Comparison of ENCODE assay signal across 19 cellular contexts in the genomic region with DNA sequence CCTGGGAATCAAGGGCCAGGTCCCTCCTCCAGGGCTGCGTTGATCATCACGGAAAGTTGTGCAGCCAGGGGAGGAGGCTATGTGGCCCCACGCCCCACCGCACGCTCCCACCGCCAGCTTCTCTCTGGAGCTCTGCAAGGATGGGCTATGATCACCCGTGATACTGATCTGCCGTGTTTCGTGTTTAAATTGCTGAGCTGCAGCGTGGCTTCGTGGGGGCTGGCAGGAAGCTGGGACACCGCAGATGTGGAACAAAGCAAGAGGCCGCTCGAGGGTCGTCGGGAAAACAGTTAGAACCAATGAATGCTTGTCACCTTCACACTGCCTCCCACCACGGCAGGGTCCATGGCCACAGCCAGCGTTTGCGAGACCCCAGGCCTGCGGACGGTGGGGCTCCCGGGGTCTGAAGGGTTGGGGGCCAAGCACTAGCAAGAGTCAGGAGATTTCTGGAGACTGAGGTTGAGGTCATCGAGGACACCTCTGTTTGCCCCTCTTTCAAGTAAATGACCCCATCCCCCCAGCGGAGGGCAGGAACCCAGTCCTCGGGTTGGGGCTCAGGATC. TPM values are rescaled to one million over a fixed set of nuclear protein-coding genes. Genes with fewer than 3 reads are reported as not detected.
DNase-seq lines count a peak whose midpoint lies in the region; ATAC-seq and TF ChIP-seq lines count a peak whose summit lies in the region.
"Had no signal": no experiment of that assay in that cellular context is flagged by ENCODE, and none has a peak within 500 bp of the region (broad histone marks: within the 10 kb centered on the region; RNA-seq: fewer than 3 reads in every experiment).

No MANE protein-coding gene starts in this region.

- CTCF ChIA-PET in CD4-positive, alpha-beta T cell (lab: Charles Lee), result no interaction called here
- CTCF ChIA-PET in activated CD8-positive, alpha-beta T cell treated with anti-CD3 and anti-CD28 coated beads for 36 hours (lab: Charles Lee), result interaction anchor here (1.3 kb wide), 1 partner anchor 23 kb away, joined by 3 read pairs; no protein-coding TSS in a partner anchor
- CTCF ChIA-PET in naive thymus-derived CD4-positive, alpha-beta T cell (lab: Charles Lee), result interaction anchor here (0.7 to 1.6 kb wide), 4 partner anchors 8 to 23 kb away, joined by 3 to 4 read pairs (median 3); no protein-coding TSS in a partner anchor
- CTCF ChIA-PET in PC-3 (lab: Charles Lee), result no interaction called here

- peaks cover 12 to 51% of the 10 kb centered on the region in 2 donors for H3K4me1 ChIP-seq in naive thymus-derived CD4-positive, alpha-beta T cell (ENCODE audit: control insufficient read depth in 2 of 2, insufficient read depth in 2 of 2, low read length in 2 of 2)
- H3K4me1 ChIP-seq in PC-3 (ENCODE audit: insufficient read depth, low read length), result peaks cover 5% of the 10 kb centered on the region
- H3K4me1 ChIP-seq: BE2C had no signal

- no peaks in the 10 kb centered on the region for H3K9me3 ChIP-seq in CD4-positive, alpha-beta T cell (ENCODE audit: control insufficient read depth, low read length)
- no peaks in the 10 kb centered on the region for H3K9me3 ChIP-seq in naive thymus-derived CD4-positive, alpha-beta T cell (ENCODE audit: control insufficient read depth in 2 of 3, low read length in 3 of 3)
- no peaks in the 10 kb centered on the region for H3K9me3 ChIP-seq in PC-3 (ENCODE audit: low read length)
- H3K9me3 ChIP-seq: A549, BE2C, SK-N-SH had no signal

- H3K9ac ChIP-seq in PC-3 (ENCODE audit: low read length), result no peak overlapping the region
- H3K9ac ChIP-seq: SK-N-SH had no signal

- no peaks in the 10 kb centered on the region for H3K27me3 ChIP-seq in CD4-positive, alpha-beta T cell (ENCODE audit: control insufficient read depth, insufficient read depth, low read length)
- H3K27me3 ChIP-seq in naive thymus-derived CD4-positive, alpha-beta T cell (ENCODE audit: control insufficient read depth in 2 of 2, insufficient read depth in 2 of 2, low read length in 2 of 2), result no peaks in the 10 kb centered on the region
- H3K27me3 ChIP-seq in PC-3 (ENCODE audit: low read length), result peaks cover 18% of the 10 kb centered on the region

- peak overlapping the region; percentile 63 for H3K27ac Mint-ChIP-seq in CD4-positive, alpha-beta T cell
- peak overlapping the region; percentile 36 for H3K27ac Mint-ChIP-seq in activated CD8-positive, alpha-beta T cell treated with anti-CD3 and anti-CD28 coated beads for 36 hours
- peak overlapping the region in 8 of 9 donors; percentile 38 to 95 (median 78) for H3K27ac Mint-ChIP-seq in naive thymus-derived CD4-positive, alpha-beta T cell
- H3K27ac Mint-ChIP-seq: natural killer cell had no signal

- no peak overlapping the region for H3K4me2 ChIP-seq in PC-3 (ENCODE audit: low read length)
- H3K4me2 ChIP-seq: SK-N-SH had no signal

- no peaks in the 10 kb centered on the region for H3K27me3 Mint-ChIP-seq in CD4-positive, alpha-beta T cell
- no peaks in the 10 kb centered on the region for H3K27me3 Mint-ChIP-seq in activated CD8-positive, alpha-beta T cell treated with anti-CD3 and anti-CD28 coated beads for 36 hours
- peaks cover 0 to 4% (median 0%) of the 10 kb centered on the region in 5 donors for H3K27me3 Mint-ChIP-seq in naive thymus-derived CD4-positive, alpha-beta T cell

- H3K36me3 ChIP-seq in naive thymus-derived CD4-positive, alpha-beta T cell (ENCODE audit: control insufficient read depth in 2 of 3, insufficient read depth in 3 of 3, low read length in 3 of 3), result no peaks in the 10 kb centered on the region
- H3K36me3 ChIP-seq in PC-3 (ENCODE audit: low read depth, low read length), result no peaks in the 10 kb centered on the region
- H3K36me3 ChIP-seq: BE2C, cardiac muscle cell had no signal

- no peaks in the 10 kb centered on the region for H3K9me2 ChIP-seq in PC-3 (replicated peaks; ENCODE audit: low read length)
- H3K9me2 ChIP-seq: SK-N-SH had no signal

- intact Hi-C loops in CD4-positive, alpha-beta T cell (cut with DNase I, micrococcal nuclease), result no loop called here
- intact Hi-C loops in activated CD8-positive, alpha-beta T cell treated with anti-CD3 and anti-CD28 coated beads for 36 hours (cut with micrococcal nuclease), result no loop called here
- intact Hi-C loops in naive thymus-derived CD4-positive, alpha-beta T cell (cut with micrococcal nuclease), result no loop called here
- intact Hi-C loops in PC-3 (cut with micrococcal nuclease), result no loop called here

- peak; percentile 41 for ATAC-seq in CD4-positive, alpha-beta T cell (ENCODE audit: poor library complexity)
- ATAC-seq in activated CD8-positive, alpha-beta T cell treated with anti-CD3 and anti-CD28 coated beads for 36 hours, result peak; percentile 63
- peak; percentile 30 for ATAC-seq in naive thymus-derived CD4-positive, alpha-beta T cell
- no peak for ATAC-seq in PC-3
- ATAC-seq: natural killer cell had no signal

- no peaks in the 10 kb centered on the region for H3K9me3 Mint-ChIP-seq in CD4-positive, alpha-beta T cell
- no peaks in the 10 kb centered on the region for H3K9me3 Mint-ChIP-seq in activated CD8-positive, alpha-beta T cell treated with anti-CD3 and anti-CD28 coated beads for 36 hours
- peaks cover 0 to 1% (median 0%) of the 10 kb centered on the region in 11 donors for H3K9me3 Mint-ChIP-seq in naive thymus-derived CD4-positive, alpha-beta T cell
- H3K9me3 Mint-ChIP-seq: dendritic cell treated with granulocyte-macrophage colony-stimulating factor and Interleukin-4, amounts not matched to agents 40 ng/mL and 50 ng/mL, for 4 days; natural killer cell had no signal

- BruUV-seq in PC-3 (replicated peaks; lab: Mats Ljungman, UMichigan), result no TSS peak

- TF ChIP-seq CTCF in CD4-positive, alpha-beta T cell (IDR thresholded peaks at IDR 0.05), result no peak
- TF ChIP-seq CTCF in activated CD8-positive, alpha-beta T cell treated with anti-CD3 and anti-CD28 coated beads for 36 hours (IDR thresholded peaks at IDR 0.05), result no peak
- no peak for TF ChIP-seq CTCF in PC-3 (conservative IDR thresholded peaks at IDR 0.05; ENCODE audit: low read depth, low read length)

- no peaks in the 10 kb centered on the region for H3K79me2 ChIP-seq in PC-3 (ENCODE audit: low read length)

- peak; percentile 69 for DNase-seq in activated CD8-positive, alpha-beta memory T cell treated with anti-CD3 and anti-CD28 coated beads for 24 hours
- DNase-seq in activated CD8-positive, alpha-beta memory T cell treated with anti-CD3 and anti-CD28 coated beads, Interleukin-2, amount 50 U/mL, for 4 hours, result no peak
- no peak for DNase-seq in CD4-positive, alpha-beta T cell
- DNase-seq in activated CD8-positive, alpha-beta T cell treated with anti-CD3 and anti-CD28 coated beads for 36 hours, result peak; percentile 42
- DNase-seq in naive thymus-derived CD4-positive, alpha-beta T cell, result peak in 3 of 9 donors; percentile 36 to 41 (median 39)
- no peak for DNase-seq in NCI-H526 (lab: John Stamatoyannopoulos, UW)
- no peak for DNase-seq in DMS79 (lab: John Stamatoyannopoulos, UW)
- DNase-seq in PC-3, result no peak
- DNase-seq: activated effector memory CD4-positive, alpha-beta T cell treated with anti-CD3 and anti-CD28 coated beads, Interleukin-2, amount 50 U/mL, for 16 hours; BE2C; head of caudate nucleus; left cardiac atrium; natural killer cell; NCI-H1105 treated with DMSO at 0.1 percent for 48 hours; NCI-H2029 treated with DMSO at 0.1 percent for 48 hours; SK-N-SH had no signal

- peaks cover 38% of the 10 kb centered on the region for H3K4me1 Mint-ChIP-seq in CD4-positive, alpha-beta T cell (ENCODE audit: low read depth)
- peaks cover 30% of the 10 kb centered on the region for H3K4me1 Mint-ChIP-seq in activated CD8-positive, alpha-beta T cell treated with anti-CD3 and anti-CD28 coated beads for 36 hours (ENCODE audit: low read depth)
- H3K4me1 Mint-ChIP-seq in naive thymus-derived CD4-positive, alpha-beta T cell, result peaks cover 16 to 76% (median 53%) of the 10 kb centered on the region in 7 donors

- POLR2A ChIA-PET in CD4-positive, alpha-beta T cell (lab: Charles Lee), result interaction anchor here (0.8 to 1.8 kb wide), 6 partner anchors 8 to 85 kb away, joined by 3 to 12 read pairs (median 3); no protein-coding TSS in a partner anchor
- POLR2A ChIA-PET in activated CD8-positive, alpha-beta T cell treated with anti-CD3 and anti-CD28 coated beads for 36 hours (lab: Charles Lee), result interaction anchor here (0.7 to 1.5 kb wide), 3 partner anchors 8 to 293 kb away, joined by 4 to 6 read pairs (median 4); no protein-coding TSS in a partner anchor
- POLR2A ChIA-PET in naive thymus-derived CD4-positive, alpha-beta T cell (lab: Charles Lee), result interaction anchor here (0.7 to 3.0 kb wide), 10 partner anchors 8 to 51 kb away, joined by 3 to 18 read pairs (median 6); no protein-coding TSS in a partner anchor
- POLR2A ChIA-PET in PC-3 (lab: Charles Lee; ENCODE audit: unreplicated experiment), result no interaction called here

- no peak overlapping the region for H2AFZ ChIP-seq in PC-3 (ENCODE audit: low read length)

- peak overlapping the region; percentile 30 for H3K4me3 ChIP-seq in naive thymus-derived CD4-positive, alpha-beta T cell (ENCODE audit: low read length)
- H3K4me3 ChIP-seq in PC-3 (ENCODE audit: low read length), result no peak overlapping the region
- H3K4me3 ChIP-seq: A549, cardiac muscle cell had no signal

- no peak overlapping the region for H3K27ac ChIP-seq in CD4-positive, alpha-beta T cell (ENCODE audit: low read depth, low read length)
- peak overlapping the region; percentile 50 for H3K27ac ChIP-seq in naive thymus-derived CD4-positive, alpha-beta T cell (ENCODE audit: low read depth, low read length)
- no peak overlapping the region for H3K27ac ChIP-seq in PC-3 (ENCODE audit: low read length)
- H3K27ac ChIP-seq: cardiac muscle cell had no signal

- H3K4me3 Mint-ChIP-seq in CD4-positive, alpha-beta T cell, result peak overlapping the region; percentile 44
- no peak overlapping the region for H3K4me3 Mint-ChIP-seq in activated CD8-positive, alpha-beta T cell treated with anti-CD3 and anti-CD28 coated beads for 36 hours
- peak overlapping the region; percentile 28 to 84 (median 70) for H3K4me3 Mint-ChIP-seq in naive thymus-derived CD4-positive, alpha-beta T cell
- H3K4me3 Mint-ChIP-seq: dendritic cell treated with granulocyte-macrophage colony-stimulating factor and Interleukin-4, amounts not matched to agents 40 ng/mL and 50 ng/mL, for 4 days; natural killer cell had no signal

- H4K20me1 ChIP-seq in PC-3 (ENCODE audit: low read length), result no peaks in the 10 kb centered on the region

- H3K36me3 Mint-ChIP-seq in CD4-positive, alpha-beta T cell (ENCODE audit: low read depth), result no peaks in the 10 kb centered on the region
- no peaks in the 10 kb centered on the region for H3K36me3 Mint-ChIP-seq in activated CD8-positive, alpha-beta T cell treated with anti-CD3 and anti-CD28 coated beads for 36 hours (ENCODE audit: low read depth)
- peaks cover 0 to 1% (median under 1%) of the 10 kb centered on the region in 5 donors for H3K36me3 Mint-ChIP-seq in naive thymus-derived CD4-positive, alpha-beta T cell
- H3K36me3 Mint-ChIP-seq: natural killer cell had no signal

- no peaks in the 10 kb centered on the region for H3F3A ChIP-seq in PC-3 (ENCODE audit: low read length, unreplicated experiment)

RNA-seq across cellular contexts. Expression of a gene that starts 51.7 kb away (rescaled TPM):
- 10 to 100 TPM; 75.8 to 80.7 TPM for total RNA-seq in CD4-positive, alpha-beta T cell
- total RNA-seq in activated CD8-positive, alpha-beta T cell treated with anti-CD3 and anti-CD28 coated beads for 36 hours, result 10 to 100 TPM; 41.4 to 48.1 TPM
- 100 to 1,000 TPM in 2 of 5 experiments, 10 to 100 TPM in 3; 56.3 to 105 (median 93.0) TPM for total RNA-seq in naive thymus-derived CD4-positive, alpha-beta T cell
- polyA plus RNA-seq in naive thymus-derived CD4-positive, alpha-beta T cell, result under 1 TPM; 0.77 to 0.92 TPM
- total RNA-seq in PC-3 (2014; rRNA removed), result 45.3 and 62.3 TPM in 2 replicates

Comparison
In these comparisons a context has a peak if more than half of its experiments do, and no peak if none do; other contexts are left out.
1. DNase-seq: peak in activated CD8-positive, alpha-beta memory T cell treated with anti-CD3 and anti-CD28 coated beads for 24 hours (single experiment) and activated CD8-positive, alpha-beta T cell treated with anti-CD3 and anti-CD28 coated beads for 36 hours (single experiment); none in activated CD8-positive, alpha-beta memory T cell treated with anti-CD3 and anti-CD28 coated beads, Interleukin-2, amount 50 U/mL, for 4 hours (single experiment), CD4-positive, alpha-beta T cell (0 of 10), NCI-H526 (0 of 2), DMS79 (single experiment) and PC-3 (single experiment).
2. CTCF ChIA-PET loops: an anchor here in activated CD8-positive, alpha-beta T cell treated with anti-CD3 and anti-CD28 coated beads for 36 hours (1.3 kb wide) and naive thymus-derived CD4-positive, alpha-beta T cell (0.7 to 1.6 kb wide); none called in CD4-positive, alpha-beta T cell and PC-3.
3. Peak in every context shown above with its lines, with median percentiles within 50 percentile points of each other: H3K27ac Mint-ChIP-seq.